In the genomic region with DNA sequence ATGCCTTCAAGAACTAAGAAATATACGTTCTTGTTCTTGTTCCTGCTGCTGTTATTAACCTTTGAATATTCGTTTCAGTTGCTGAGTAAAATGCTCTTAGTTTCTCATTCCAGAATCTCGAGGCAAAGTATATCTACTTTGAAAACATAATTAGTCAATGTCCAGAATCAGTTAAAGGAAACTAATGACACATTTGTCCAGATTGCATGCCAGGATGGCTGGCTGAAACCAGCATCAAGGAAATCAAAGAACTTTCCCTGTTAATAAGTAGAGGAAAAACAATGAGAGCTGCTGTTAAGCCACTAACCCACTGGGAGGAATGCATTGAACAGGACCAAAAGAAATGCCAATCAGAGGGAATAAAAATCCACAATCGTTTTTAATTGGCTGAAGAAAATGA, we compare ENCODE assay signal across 15 cellular contexts.
"Had no signal": no experiment of that assay in that cellular context is flagged by ENCODE, and none has a peak within 500 bp of the region (broad histone marks: within the 10 kb centered on the region; RNA-seq: fewer than 3 reads in every experiment).

No MANE protein-coding gene starts in this region.

- H3K27me3 ChIP-seq: cardiac muscle cell, right atrium auricular region had no signal

- H3K4me3 ChIP-seq: cardiac muscle cell, right atrium auricular region had no signal

- H3K36me3 ChIP-seq: cardiac muscle cell, right atrium auricular region had no signal

- H3K9me3 ChIP-seq: right atrium auricular region had no signal

- DNase-seq: activated CD4-positive, alpha-beta memory T cell treated with anti-CD3 and anti-CD28 coated beads, Interleukin-2, amount 10 ng/mL, durations not matched to agents 7 days and 5 days; activated CD4-positive, alpha-beta T cell treated with anti-CD3 and anti-CD28 coated beads for 1 hour; activated gamma-delta T cell; activated naive CD8-positive, alpha-beta T cell treated with anti-CD3 and anti-CD28 coated beads for 36 hours; activated T-cell treated with anti-CD3 and anti-CD28 coated beads, Interleukin-2, amount 50 U/mL, for 48 hours; anterior cingulate cortex; hypothalamus; left colon; stimulated activated CD4-positive, alpha-beta T cell treated with anti-CD3 and anti-CD28 coated beads, Interleukin-2, amount 100 ng/mL, for 24 hours; stimulated activated naive B cell treated with anti-CD40 and anti-IgM and Interleukin-4, amounts not matched to agents 10 μg/mL and 1 μg/mL and 100 μg/mL, for 72 hours; substantia nigra; trophoblast cell had no signal

- ATAC-seq: left colon; natural killer cell treated with Interleukin-12 subunit alpha and Interleukin-12 subunit beta and Interleukin-15 and Interleukin-18, amount 100 ng/mL, for 72 hours; stimulated activated naive B cell treated with anti-CD40 and anti-IgM and Interleukin-4, amounts not matched to agents 10 μg/mL and 1 μg/mL and 100 μg/mL, for 72 hours had no signal

- H3K4me1 ChIP-seq: right atrium auricular region had no signal

- H3K27ac ChIP-seq: cardiac muscle cell, right atrium auricular region had no signal
